ENCODE assay signal across 19 cellular contexts in genomic region chr1:89918127-89918793, GRCh38.
DNase-seq lines count a peak whose midpoint lies in the region; ATAC-seq and TF ChIP-seq lines count a peak whose summit lies in the region.
"Had no signal": no experiment of that assay in that cellular context is flagged by ENCODE, and none has a peak within 500 bp of the region (broad histone marks: within the 10 kb centered on the region; RNA-seq: fewer than 3 reads in every experiment).

No MANE protein-coding gene starts in this region.

- H3K4me1 ChIP-seq in psoas muscle (peaks cover 25% of the 10 kb centered on the region), SJCRH30 (no peaks in the 10 kb centered on the region)
- H3K4me1 ChIP-seq: colonic mucosa had no signal

- H3K4me3 ChIP-seq in psoas muscle: no peak overlapping the region
- H3K4me3 ChIP-seq in SJCRH30: no peak overlapping the region
- H3K4me3 ChIP-seq: colonic mucosa, esophagus muscularis mucosa, smooth muscle cell had no signal

- intact Hi-C loops in psoas muscle (cut with DNase I): loop anchor here in 1 of 2 donors (5.0 to 10.0 kb wide), 3 partner anchors 56 to 74 kb away; no protein-coding TSS in a partner anchor

- H3K36me3 ChIP-seq in psoas muscle (ENCODE audit: insufficient read depth in 1 of 2, low read depth in 1 of 2) (no peaks in the 10 kb centered on the region), SJCRH30 (no peaks in the 10 kb centered on the region)
- H3K36me3 ChIP-seq: colonic mucosa, esophagus muscularis mucosa had no signal

- H3K27ac ChIP-seq in psoas muscle (peak overlapping the region; percentile 66), SJCRH30 (no peak overlapping the region)
- H3K27ac ChIP-seq: 22Rv1, colonic mucosa, esophagus muscularis mucosa, HL-60 had no signal

- TF ChIP-seq CTCF in psoas muscle (IDR thresholded peaks at IDR 0.05): no peak

- peaks cover 1% of the 10 kb centered on the region for H3K9me3 ChIP-seq in psoas muscle
- H3K9me3 ChIP-seq in SJCRH30 (replicated peaks): no peaks in the 10 kb centered on the region
- H3K9me3 ChIP-seq: colonic mucosa, esophagus muscularis mucosa had no signal

- DNase-seq in DMS53 (lab: John Stamatoyannopoulos, UW) (peak; percentile 11), DMS53 treated with DMSO at 0.1 percent for 48 hours (lab: John Stamatoyannopoulos, UW; ENCODE audit: unreplicated experiment) (no peak), NCI-H226 (peak; percentile 46), psoas muscle (no peak), SJCRH30 (no peak), HuH-7.5 (ENCODE audit: low spot score) (no peak), T-helper 1 cell (no peak)
- DNase-seq: activated CD4-positive, alpha-beta T cell treated with anti-CD3 and anti-CD28 coated beads for 48 hours; activated T-cell treated with anti-CD3 and anti-CD28 coated beads, Interleukin-2, amount 50 U/mL, for 1 hour; amniotic stem cell; CD4-positive, alpha-beta T cell; colonic mucosa; NCI-H510A; stimulated activated naive CD4-positive, alpha-beta T cell had no signal

- peak; percentile 73 for ATAC-seq in esophagus mucosa
- peak; percentile 92 to 97 (median 96) for ATAC-seq in psoas muscle

- H3K27me3 ChIP-seq in psoas muscle (ENCODE audit: insufficient read depth in 3 of 3, low read length in 2 of 3) (no peaks in the 10 kb centered on the region), SJCRH30 (no peaks in the 10 kb centered on the region)
- H3K27me3 ChIP-seq: colonic mucosa, esophagus muscularis mucosa had no signal

- 64 to 70% (median 68%) methylated on average over 2 of the region's 2 CpGs for WGBS in psoas muscle, 3 donors

Comparison
In these comparisons a context has a peak if more than half of its experiments do, and no peak if none do; other contexts are left out.
1. DNase-seq: peak in DMS53 (single experiment) and NCI-H226 (single experiment); none in DMS53 treated with DMSO at 0.1 percent for 48 hours (single experiment), psoas muscle (0 of 2), SJCRH30 (0 of 2), HuH-7.5 (single experiment) and T-helper 1 cell (0 of 5).